In genomic region chr2:236877972-236878371, GRCh38 we compare ENCODE assay signal across 35 cellular contexts.
"Had no signal": no experiment of that assay in that cellular context is flagged by ENCODE, and none has a peak within 500 bp of the region (broad histone marks: within the 10 kb centered on the region; RNA-seq: fewer than 3 reads in every experiment).

No MANE protein-coding gene starts in this region.

- H3K36me3 ChIP-seq: MG63 had no signal

- H3K27ac ChIP-seq: KMS-11 had no signal

- H3K4me3 ChIP-seq: MG63 had no signal

- DNase-seq: Karpas-422, Kasumi-1, KBM-7, KG1, MG63, MM.1S, MV-4-11, NCI-H1048, NCI-H1092, NCI-H1092 treated with DMSO at 0.1 percent for 48 hours, NCI-H1105, NCI-H1105 treated with DMSO at 0.1 percent for 48 hours, NCI-H1417, NCI-H1417 treated with DMSO at 0.1 percent for 48 hours, NCI-H1436, NCI-H1436 treated with DMSO at 0.1 percent for 48 hours, NCI-H146, NCI-H1694, NCI-H1694 treated with DMSO at 0.1 percent for 48 hours, NCI-H187, NCI-H187 treated with DMSO at 0.1 percent for 48 hours, NCI-H1930, NCI-H2029, NCI-H2029 treated with DMSO at 0.1 percent for 48 hours, NCI-H2081, NCI-H2081 treated with DMSO at 0.1 percent for 48 hours, NCI-H2107, NCI-H2171, NCI-H2171 treated with DMSO at 0.1 percent for 48 hours, NCI-H2227 treated with DMSO at 0.1 percent for 48 hours, NCI-H226, NCI-H345, NCI-H446, NCI-H446 treated with DMSO at 0.1 percent for 48 hours had no signal

- H3K27me3 ChIP-seq: MG63 had no signal

- H3K9ac ChIP-seq: KMS-11 had no signal
